Comparison of ENCODE assay signal across 11 cellular contexts in genomic region chr3:120498947-120499346, GRCh38. TPM values are rescaled to one million over a fixed set of nuclear protein-coding genes. Genes with fewer than 3 reads are reported as not detected.
DNase-seq lines count a peak whose midpoint lies in the region; ATAC-seq and TF ChIP-seq lines count a peak whose summit lies in the region.
"Had no signal": no experiment of that assay in that cellular context is flagged by ENCODE, and none has a peak within 500 bp of the region (broad histone marks: within the 10 kb centered on the region; RNA-seq: fewer than 3 reads in every experiment).

No MANE protein-coding gene starts in this region.

- H4K8ac ChIP-seq in trophoblast cell (ENCODE audit: low read depth, low read length) = no peak overlapping the region

- no peak overlapping the region for H3K4me2 ChIP-seq in trophoblast cell (ENCODE audit: low read length)

- no peak overlapping the region for H3K4me3 ChIP-seq in trophoblast cell (ENCODE audit: low read depth, low read length)
- H3K4me3 ChIP-seq in WERI-Rb-1 (ENCODE audit: low read depth, low read length) = no peak overlapping the region
- no peak overlapping the region for H3K4me3 ChIP-seq in lower leg skin (ENCODE audit: low read depth, poor library complexity, severe bottlenecking)

- H3K36me3 ChIP-seq in trophoblast cell (ENCODE audit: control insufficient read depth in 1 of 2, insufficient read depth in 2 of 2, low read length in 2 of 2) = no peaks in the 10 kb centered on the region
- no peaks in the 10 kb centered on the region for H3K36me3 ChIP-seq in WERI-Rb-1

- no peak overlapping the region for H3K23ac ChIP-seq in trophoblast cell (ENCODE audit: low read length)

- no peak overlapping the region for H2AFZ ChIP-seq in trophoblast cell (ENCODE audit: insufficient read depth, low read length, poor library complexity)

- no peak overlapping the region for H3K18ac ChIP-seq in trophoblast cell (ENCODE audit: low read length)

- H4K12ac ChIP-seq in trophoblast cell (ENCODE audit: low read depth, low read length) = no peak overlapping the region

- no peak overlapping the region for H3K27ac ChIP-seq in foreskin keratinocyte
- peak overlapping the region; percentile 34 for H3K27ac ChIP-seq in trophoblast cell (ENCODE audit: low read depth, low read length)
- H3K27ac ChIP-seq in WERI-Rb-1 = no peak overlapping the region

- H2BK120ac ChIP-seq in trophoblast cell (ENCODE audit: insufficient read depth, low read length, poor library complexity) = no peak overlapping the region

- H3K79me2 ChIP-seq in trophoblast cell (ENCODE audit: control insufficient read depth, insufficient read depth, low read length, poor library complexity) = peaks cover 2% of the 10 kb centered on the region

- H2BK5ac ChIP-seq in trophoblast cell (ENCODE audit: low read depth, low read length, poor library complexity) = no peak overlapping the region

- TF ChIP-seq CTCF in foreskin keratinocyte (conservative IDR thresholded peaks at IDR 0.05) (no peak), WERI-Rb-1 (IDR thresholded peaks at IDR 0.05; ENCODE audit: low read depth, low read length) (no peak), lower leg skin (IDR thresholded peaks at IDR 0.05) (no peak)

- DNase-seq in Caki2 (ENCODE audit: low read depth) (peak; percentile 46), SW480 (ENCODE audit: low spot score) (peak; percentile 4), foreskin keratinocyte (peak; percentile 37 to 67), trophoblast cell (peak; percentile 38 to 70), WERI-Rb-1 (no peak), DMS79 treated with DMSO at 0.1 percent for 48 hours (lab: John Stamatoyannopoulos, UW) (no peak), lower leg skin (ENCODE audit: low spot score in 2 of 2) (no peak)
- DNase-seq: central memory CD4-positive, alpha-beta T cell; naive B cell had no signal

- H3K27me3 ChIP-seq in foreskin keratinocyte = no peaks in the 10 kb centered on the region
- H3K27me3 ChIP-seq in trophoblast cell (ENCODE audit: insufficient read depth, low read length) = no peaks in the 10 kb centered on the region
- no peaks in the 10 kb centered on the region for H3K27me3 ChIP-seq in WERI-Rb-1 (ENCODE audit: insufficient read depth, low read depth, severe bottlenecking)

- intact Hi-C loops in lower leg skin (cut with DNase I; ENCODE audit: low total_unique reads) = no loop called here

- TF ChIP-seq POLR2A in lower leg skin (IDR thresholded peaks at IDR 0.05) = no peak

- H3K4me1 ChIP-seq in foreskin keratinocyte = peaks cover 9% of the 10 kb centered on the region
- peaks cover 0 to 1% of the 10 kb centered on the region in 2 experiments for H3K4me1 ChIP-seq in trophoblast cell (ENCODE audit: control insufficient read depth in 1 of 2, insufficient read depth in 2 of 2, low read length in 2 of 2)

- H3K14ac ChIP-seq in trophoblast cell (ENCODE audit: low read length) = no peak overlapping the region

- ATAC-seq in foreskin keratinocyte (no peak), GM19397 (IDR thresholded peaks at IDR 0.05; ENCODE audit: unreplicated experiment) (no peak)
- ATAC-seq: HCT116 had no signal

- peaks cover 3% of the 10 kb centered on the region for H3K9me3 ChIP-seq in trophoblast cell (ENCODE audit: insufficient read depth, low read depth, low read length)
- H3K9me3 ChIP-seq in WERI-Rb-1 (ENCODE audit: severe bottlenecking) = peaks cover 9% of the 10 kb centered on the region

- in situ Hi-C loops in Caki2 (cut with HindIII; ENCODE audit: low pct_unique_long_range_greater_than_20kb, low sequenced_read_pairs) = no loop called here

- no peak overlapping the region for H3K9ac ChIP-seq in trophoblast cell (ENCODE audit: low read length)

- H2AK5ac ChIP-seq in trophoblast cell (ENCODE audit: low read length) = no peak overlapping the region

- no peak overlapping the region for H2BK12ac ChIP-seq in trophoblast cell (ENCODE audit: low read length)

- H3K79me1 ChIP-seq in trophoblast cell (ENCODE audit: low read length) = peaks cover 1% of the 10 kb centered on the region

- H4K91ac ChIP-seq in trophoblast cell (ENCODE audit: low read depth, low read length) = no peak overlapping the region

- H3K4ac ChIP-seq in trophoblast cell (ENCODE audit: low read depth, low read length) = no peak overlapping the region

RNA-seq across cellular contexts. Expression of gene FSTL1, which starts 48.2 kb away (rescaled TPM):
- total RNA-seq in Caki2 (2014; rRNA removed; shearing (Covaris generic); ENCODE audit: low replicate concordance) = 6.6 and 8.0 TPM in 2 replicates
- 86.4 and 89.3 TPM in 2 replicates for total RNA-seq in foreskin keratinocyte
- polyA plus RNA-seq in foreskin keratinocyte = 29.5 and 32.3 TPM in 2 replicates
- 507 and 510 TPM in 2 replicates for polyA plus RNA-seq in trophoblast cell (2013)
- 100 to 1,000 TPM in 2 of 4 donors, 10 to 100 TPM in 2; 52.8 to 207 (median 104) TPM for total RNA-seq in lower leg skin

Comparison
In these comparisons a context has a peak if more than half of its experiments do, and no peak if none do; other contexts are left out.
1. DNase-seq: peak in Caki2 (single experiment), SW480 (single experiment), foreskin keratinocyte (2 of 2) and trophoblast cell (2 of 2); none in WERI-Rb-1 (single experiment), DMS79 treated with DMSO at 0.1 percent for 48 hours (single experiment) and lower leg skin (0 of 2).